8 cellular contexts compared by ENCODE assay signal in the genomic region with DNA sequence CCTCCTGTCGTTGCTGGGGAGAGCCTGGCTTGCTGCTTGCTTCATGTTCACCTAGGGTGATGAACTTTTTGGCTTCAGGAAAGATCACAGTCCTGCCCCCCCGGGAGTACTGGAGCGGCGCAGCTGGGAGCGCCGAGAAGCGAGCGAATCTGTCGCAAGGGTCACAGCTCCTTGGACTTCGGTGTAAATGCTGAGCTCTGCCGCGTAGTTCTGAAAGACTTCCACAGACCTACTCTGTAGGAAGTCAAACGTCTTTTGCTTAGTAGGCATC. TPM values are rescaled to one million over a fixed set of nuclear protein-coding genes. Genes with fewer than 3 reads are reported as not detected.
A peak's percentile ranks its signal among the peaks of the same experiment; 100 is the strongest.
DNase-seq lines count a peak whose midpoint lies in the region; ATAC-seq and TF ChIP-seq lines count a peak whose summit lies in the region.

No MANE protein-coding gene starts in this region.

- H3K36me3 ChIP-seq in hepatocyte (replicated peaks; ENCODE audit: insufficient read depth, low read depth) (no peaks in the 10 kb centered on the region), skeletal muscle tissue (ENCODE audit: control insufficient read depth in 3 of 3, insufficient read depth in 3 of 3, low read length in 3 of 3) (peaks cover 8 to 10% (median 9%) of the 10 kb centered on the region in 3 donors)

- peaks cover 25% of the 10 kb centered on the region for H4K20me1 ChIP-seq in hepatocyte (ENCODE audit: insufficient read depth, poor library complexity, severe bottlenecking)

- H3K9me3 Mint-ChIP-seq in activated naive CD8-positive, alpha-beta T cell treated with anti-CD3 and anti-CD28 coated beads for 36 hours, result no peaks in the 10 kb centered on the region

- H3K27ac Mint-ChIP-seq in activated naive CD8-positive, alpha-beta T cell treated with anti-CD3 and anti-CD28 coated beads for 36 hours, result peak overlapping the region; percentile 94

- H3K4me1 ChIP-seq in hepatocyte (ENCODE audit: insufficient read depth) (peaks cover 12% of the 10 kb centered on the region), skeletal muscle tissue (ENCODE audit: control insufficient read depth in 3 of 3, insufficient read depth in 3 of 3, low read length in 3 of 3) (peaks cover 17 to 24% (median 18%) of the 10 kb centered on the region in 3 donors)

- H3K36me3 Mint-ChIP-seq in activated naive CD8-positive, alpha-beta T cell treated with anti-CD3 and anti-CD28 coated beads for 36 hours, result peaks cover 10% of the 10 kb centered on the region

- WGBS in hepatocyte (ENCODE audit: low lambda C conversion rate, missing lambda C conversion rate), result 2% methylated on average over 13 of the region's 13 CpGs

- peak overlapping the region; percentile 86 for H3K4me2 ChIP-seq in hepatocyte

- peak overlapping the region; percentile 93 to 97 (median 95) for H3K9ac ChIP-seq in skeletal muscle tissue (ENCODE audit: low read depth in 1 of 3, low read length in 3 of 3)

- H3K27me3 Mint-ChIP-seq in activated naive CD8-positive, alpha-beta T cell treated with anti-CD3 and anti-CD28 coated beads for 36 hours, result peaks cover 4% of the 10 kb centered on the region

- H3K4me1 Mint-ChIP-seq in activated naive CD8-positive, alpha-beta T cell treated with anti-CD3 and anti-CD28 coated beads for 36 hours, result peaks cover 28% of the 10 kb centered on the region

- TF ChIP-seq CTCF in AG10803 (conservative IDR thresholded peaks at IDR 0.05; ENCODE audit: low read length) (no peak), HL-60 (IDR thresholded peaks at IDR 0.05; ENCODE audit: insufficient read depth, low read length) (no peak), hepatocyte (IDR thresholded peaks at IDR 0.05; ENCODE audit: poor library complexity) (no peak)

- peak overlapping the region; percentile 75 for H3K27ac ChIP-seq in HL-60 (replicated peaks)
- peak overlapping the region; percentile 76 for H3K27ac ChIP-seq in hepatocyte
- H3K27ac ChIP-seq in skeletal muscle tissue (ENCODE audit: low read depth, low read length), result peak overlapping the region; percentile 98

- no peak for ATAC-seq in HG03520 (IDR thresholded peaks at IDR 0.05; ENCODE audit: unreplicated experiment)

- no peaks in the 10 kb centered on the region for H3K27me3 ChIP-seq in HL-60 (ENCODE audit: insufficient read depth, poor library complexity, severe bottlenecking)
- H3K27me3 ChIP-seq in hepatocyte, result no peaks in the 10 kb centered on the region
- no peaks in the 10 kb centered on the region for H3K27me3 ChIP-seq in skeletal muscle tissue (ENCODE audit: control insufficient read depth in 3 of 3, insufficient read depth in 3 of 3, low read length in 3 of 3)

- DNase-seq in AG10803 (ENCODE audit: low read depth) (no peak), HL-60 (ENCODE audit: low read depth in 1 of 2, low spot score in 1 of 2) (peak in 1 of 2 experiments; percentile 62), hepatocyte (ENCODE audit: low spot score) (peak; percentile 64)
- no peak for DNase-seq in activated naive CD8-positive, alpha-beta T cell treated with anti-CD3 and anti-CD28 coated beads for 36 hours
- DNase-seq in activated effector memory CD4-positive, alpha-beta T cell treated with anti-CD3 and anti-CD28 coated beads, Interleukin-2, amount 50 U/mL, for 16 hours, result no peak
- DNase-seq in stimulated activated CD4-positive, alpha-beta T cell treated with anti-CD3 and anti-CD28 coated beads, Interleukin-12 subunit alpha, Interleukin-12 subunit beta, amount 100 ng/mL, for 4 hours, result no peak

- H3K79me2 ChIP-seq in hepatocyte, result peaks cover 62% of the 10 kb centered on the region

- no peaks in the 10 kb centered on the region for H3K9me2 ChIP-seq in hepatocyte (replicated peaks; ENCODE audit: insufficient read depth)

- H3K4me3 ChIP-seq in AG10803 (ENCODE audit: low read length) (peak overlapping the region; percentile 87), HL-60 (replicated peaks; ENCODE audit: insufficient read depth, low read length) (peak overlapping the region; percentile 93), hepatocyte (peak overlapping the region; percentile 53), skeletal muscle tissue (ENCODE audit: low read length in 3 of 3) (peak overlapping the region; percentile 75 to 87 (median 81))

- no peaks in the 10 kb centered on the region for H3K9me3 ChIP-seq in hepatocyte (ENCODE audit: low read depth)
- no peaks in the 10 kb centered on the region for H3K9me3 ChIP-seq in skeletal muscle tissue (ENCODE audit: control insufficient read depth in 3 of 3, low read length in 3 of 3)

- no peak overlapping the region for H2AFZ ChIP-seq in hepatocyte

- H3K4me3 Mint-ChIP-seq in activated naive CD8-positive, alpha-beta T cell treated with anti-CD3 and anti-CD28 coated beads for 36 hours, result peak overlapping the region; percentile 96

RNA-seq across cellular contexts. Expression of gene ING1, which starts 2.7 kb away (rescaled TPM):
- total RNA-seq in activated naive CD8-positive, alpha-beta T cell treated with anti-CD3 and anti-CD28 coated beads for 36 hours, result 10 to 100 TPM; 16.7 to 18.4 TPM
- 14.7 and 15.7 TPM in 2 replicates for total RNA-seq in hepatocyte
- polyA plus RNA-seq in hepatocyte, result 24.2 and 26.4 TPM in 2 replicates
- 7.8 TPM for total RNA-seq in skeletal muscle tissue

RNA-seq across cellular contexts. Expression of gene CARS2, which starts 10.3 kb away (rescaled TPM):
- total RNA-seq in activated naive CD8-positive, alpha-beta T cell treated with anti-CD3 and anti-CD28 coated beads for 36 hours, result 10 to 100 TPM; 81.1 to 84.8 TPM
- total RNA-seq in hepatocyte (70.9 and 72.9 TPM in 2 replicates), skeletal muscle tissue (74.6 TPM)
- 105 and 127 TPM in 2 replicates for polyA plus RNA-seq in hepatocyte
